1 cellular context compared by ENCODE assay signal in genomic region chr12:103858953-103859601, GRCh38.
TF ChIP-seq lines count a peak whose summit lies in the region.

No MANE protein-coding gene starts in this region.

TF ChIP-seq in A549, 52 proteins besides CTCF, POLR2A, EP300 and RAD21 (continued from another document):
- TF ChIP-seq HMGXB4 (CRISPR knock-in tag; IDR thresholded peaks at IDR 0.05; ENCODE audit: borderline replicate concordance) (no peak), HOXA7 (CRISPR knock-in tag; IDR thresholded peaks at IDR 0.05) (peak; percentile 72; the same call in 1 of the 2 replicates), CHD2 (IDR thresholded peaks at IDR 0.05; ENCODE audit: low read length, partially characterized antibody) (no peak), TFCP2L1 (CRISPR knock-in tag; IDR thresholded peaks at IDR 0.05) (no peak), HOXB5 (CRISPR knock-in tag; IDR thresholded peaks at IDR 0.05) (peak; percentile 97)
